Comparison of ENCODE assay signal across 12 cellular contexts in genomic region chr3:37712918-37713819, GRCh38.
DNase-seq lines count a peak whose midpoint lies in the region; ATAC-seq and TF ChIP-seq lines count a peak whose summit lies in the region.
"Had no signal": no experiment of that assay in that cellular context is flagged by ENCODE, and none has a peak within 500 bp of the region (broad histone marks: within the 10 kb centered on the region; RNA-seq: fewer than 3 reads in every experiment).

No MANE protein-coding gene starts in this region.

- no peaks in the 10 kb centered on the region for H3K36me3 ChIP-seq in neuronal stem cell (replicated peaks in 1 of 2; ENCODE audit: control insufficient read depth in 2 of 2, insufficient read depth in 2 of 2, low read length in 2 of 2)
- no peaks in the 10 kb centered on the region for H3K36me3 ChIP-seq in testis (ENCODE audit: low read depth, missing control alignments)
- H3K36me3 ChIP-seq in naive thymus-derived CD4-positive, alpha-beta T cell (ENCODE audit: control insufficient read depth in 2 of 3, insufficient read depth in 3 of 3, low read length in 3 of 3), result no peaks in the 10 kb centered on the region
- H3K36me3 ChIP-seq: SJCRH30 had no signal

- no peak overlapping the region for H2BK120ac ChIP-seq in neuronal stem cell (ENCODE audit: low read depth, low read length)

- no peak for TF ChIP-seq POLR2A in testis (IDR thresholded peaks at IDR 0.05)

- H2AFZ ChIP-seq in neuronal stem cell (ENCODE audit: low read length), result peak overlapping the region; percentile 67

- H2BK12ac ChIP-seq in neuronal stem cell (ENCODE audit: low read length), result no peak overlapping the region

- no CpG with 5 or more reads among the region's 11 CpGs for WGBS in neuronal stem cell (ENCODE audit: extremely low coverage in 2 of 2, insufficient read length in 2 of 2, insufficient replicate concordance in 1 of 2), 2 donors
- WGBS in testis, 2 donors, result 51 to 68% methylated on average over 9 to 11 of the region's 11 CpGs

- ATAC-seq in naive thymus-derived CD4-positive, alpha-beta T cell, result no peak

- H3K36me3 Mint-ChIP-seq in naive thymus-derived CD4-positive, alpha-beta T cell, result no peaks in the 10 kb centered on the region
- no peaks in the 10 kb centered on the region for H3K36me3 Mint-ChIP-seq in activated T-helper 2 cell treated with anti-CD3 and anti-CD28 coated beads, Interferon-gamma antibody, Interleukin-2, Interleukin-4, amounts not matched to agents 10 μg/mL and 5 μg/mL and 100 μg/mL, durations not matched to agents 14 hours and 24 hours and 36 hours (ENCODE audit: low read depth)

- H3K14ac ChIP-seq in neuronal stem cell (ENCODE audit: low read length), result no peak overlapping the region

- H3K27me3 ChIP-seq in neuronal stem cell (ENCODE audit: control insufficient read depth in 3 of 3, insufficient read depth in 3 of 3, low read depth in 1 of 3, low read length in 3 of 3) (no peaks in the 10 kb centered on the region), testis (no peaks in the 10 kb centered on the region)
- H3K27me3 ChIP-seq in naive thymus-derived CD4-positive, alpha-beta T cell (ENCODE audit: control insufficient read depth in 2 of 2, insufficient read depth in 2 of 2, low read length in 2 of 2), result no peaks in the 10 kb centered on the region
- H3K27me3 ChIP-seq: SJCRH30 had no signal

- H2AK5ac ChIP-seq in neuronal stem cell (ENCODE audit: low read depth, low read length), result no peak overlapping the region

- H3K4me1 ChIP-seq in neuronal stem cell (ENCODE audit: control insufficient read depth in 2 of 2, insufficient read depth in 1 of 2, low read depth in 1 of 2, low read length in 2 of 2), result peaks cover 13 to 20% of the 10 kb centered on the region in 2 donors
- peaks cover 50% of the 10 kb centered on the region for H3K4me1 ChIP-seq in testis
- no peaks in the 10 kb centered on the region for H3K4me1 ChIP-seq in naive thymus-derived CD4-positive, alpha-beta T cell (ENCODE audit: control insufficient read depth in 2 of 2, insufficient read depth in 2 of 2, low read length in 2 of 2)
- H3K4me1 ChIP-seq: SJCRH30 had no signal

- peak overlapping the region; percentile 15 for H3K18ac ChIP-seq in neuronal stem cell (ENCODE audit: low read length)

- no peaks in the 10 kb centered on the region for H3K79me1 ChIP-seq in neuronal stem cell (ENCODE audit: low read depth, low read length)

- H3K9me3 Mint-ChIP-seq in naive thymus-derived CD4-positive, alpha-beta T cell, result peaks cover 0 to 4% (median 0%) of the 10 kb centered on the region in 11 donors
- no peaks in the 10 kb centered on the region for H3K9me3 Mint-ChIP-seq in activated T-helper 2 cell treated with anti-CD3 and anti-CD28 coated beads, Interferon-gamma antibody, Interleukin-2, Interleukin-4, amounts not matched to agents 10 μg/mL and 5 μg/mL and 100 μg/mL, durations not matched to agents 14 hours and 24 hours and 36 hours

- DNase-seq in COLO829 (ENCODE audit: low spot score) (peak; percentile 61), RPMI7951 (ENCODE audit: low read depth) (peak; percentile 68), fibroblast of peridontal ligament (ENCODE audit: extremely low read depth) (peak; percentile 22), neuronal stem cell (ENCODE audit: low spot score) (peak; percentile 21), testis (no peak), GM20000 (ENCODE audit: low spot score) (no peak)
- no peak for DNase-seq in naive thymus-derived CD4-positive, alpha-beta T cell
- no peak for DNase-seq in activated T-helper 2 cell treated with anti-CD3 and anti-CD28 coated beads, Interferon-gamma antibody, Interleukin-2, Interleukin-4, amounts not matched to agents 10 μg/mL and 5 μg/mL and 100 μg/mL, durations not matched to agents 14 hours and 24 hours and 36 hours (ENCODE audit: low spot score)
- DNase-seq: activated CD4-positive, alpha-beta T cell treated with anti-CD3 and anti-CD28 coated beads, Interleukin-2, amount 50 U/mL, for 48 hours; NCI-H1417 treated with DMSO at 0.1 percent for 48 hours had no signal

- H2BK5ac ChIP-seq in neuronal stem cell (ENCODE audit: low read length), result no peak overlapping the region

- H3K4me3 Mint-ChIP-seq in naive thymus-derived CD4-positive, alpha-beta T cell, result no peak overlapping the region
- no peak overlapping the region for H3K4me3 Mint-ChIP-seq in activated T-helper 2 cell treated with anti-CD3 and anti-CD28 coated beads, Interferon-gamma antibody, Interleukin-2, Interleukin-4, amounts not matched to agents 10 μg/mL and 5 μg/mL and 100 μg/mL, durations not matched to agents 14 hours and 24 hours and 36 hours (ENCODE audit: low read depth)
- H3K4me3 Mint-ChIP-seq: B cell had no signal

- H3K9me3 ChIP-seq in neuronal stem cell (replicated peaks in 1 of 2; ENCODE audit: control insufficient read depth in 2 of 2, insufficient read depth in 1 of 2, low read depth in 1 of 2, low read length in 2 of 2) (peaks cover 0 to 2% of the 10 kb centered on the region in 2 donors), testis (no peaks in the 10 kb centered on the region)
- no peaks in the 10 kb centered on the region for H3K9me3 ChIP-seq in naive thymus-derived CD4-positive, alpha-beta T cell (ENCODE audit: control insufficient read depth in 2 of 3, low read length in 3 of 3)
- H3K9me3 ChIP-seq: SJCRH30 had no signal

- no peak overlapping the region for H4K91ac ChIP-seq in neuronal stem cell (ENCODE audit: low read depth, low read length, poor library complexity)

- no peak overlapping the region for H2BK15ac ChIP-seq in neuronal stem cell (ENCODE audit: low read length)

- TF ChIP-seq CTCF in testis (IDR thresholded peaks at IDR 0.05) (no peak), GM20000 (IDR thresholded peaks at IDR 0.05; ENCODE audit: extremely low read depth, missing control alignments) (no peak)

- no peak overlapping the region for H3K4ac ChIP-seq in neuronal stem cell (ENCODE audit: low read length)

- CTCF ChIA-PET in naive thymus-derived CD4-positive, alpha-beta T cell (lab: Charles Lee), result no interaction called here

- H3K27ac ChIP-seq in neuronal stem cell (replicated peaks; ENCODE audit: low read length), result peak overlapping the region; percentile 8
- peak overlapping the region in 1 of 2 donors; percentile 63 for H3K27ac ChIP-seq in testis
- no peak overlapping the region for H3K27ac ChIP-seq in naive thymus-derived CD4-positive, alpha-beta T cell (ENCODE audit: low read depth, low read length)
- H3K27ac ChIP-seq: SJCRH30 had no signal

- H3K27ac Mint-ChIP-seq in naive thymus-derived CD4-positive, alpha-beta T cell, result no peak overlapping the region
- no peak overlapping the region for H3K27ac Mint-ChIP-seq in activated T-helper 2 cell treated with anti-CD3 and anti-CD28 coated beads, Interferon-gamma antibody, Interleukin-2, Interleukin-4, amounts not matched to agents 10 μg/mL and 5 μg/mL and 100 μg/mL, durations not matched to agents 14 hours and 24 hours and 36 hours
- H3K27ac Mint-ChIP-seq: B cell had no signal

- H3K4me3 ChIP-seq in neuronal stem cell (ENCODE audit: low read length in 2 of 2), result no peak overlapping the region
- H3K4me3 ChIP-seq in testis, result no peak overlapping the region
- H3K4me3 ChIP-seq in naive thymus-derived CD4-positive, alpha-beta T cell (ENCODE audit: low read length), result no peak overlapping the region
- H3K4me3 ChIP-seq: SJCRH30 had no signal

- H3K4me1 Mint-ChIP-seq in naive thymus-derived CD4-positive, alpha-beta T cell, result peaks cover 0 to 5% (median 4%) of the 10 kb centered on the region in 7 donors
- peaks cover 5% of the 10 kb centered on the region for H3K4me1 Mint-ChIP-seq in activated T-helper 2 cell treated with anti-CD3 and anti-CD28 coated beads, Interferon-gamma antibody, Interleukin-2, Interleukin-4, amounts not matched to agents 10 μg/mL and 5 μg/mL and 100 μg/mL, durations not matched to agents 14 hours and 24 hours and 36 hours (ENCODE audit: low read depth)
- H3K4me1 Mint-ChIP-seq: B cell had no signal

- H3K23ac ChIP-seq in neuronal stem cell (ENCODE audit: low read depth, low read length, poor library complexity), result no peak overlapping the region

- peaks cover 5 to 16% (median 6%) of the 10 kb centered on the region in 5 donors for H3K27me3 Mint-ChIP-seq in naive thymus-derived CD4-positive, alpha-beta T cell
- peaks cover 15% of the 10 kb centered on the region for H3K27me3 Mint-ChIP-seq in activated T-helper 2 cell treated with anti-CD3 and anti-CD28 coated beads, Interferon-gamma antibody, Interleukin-2, Interleukin-4, amounts not matched to agents 10 μg/mL and 5 μg/mL and 100 μg/mL, durations not matched to agents 14 hours and 24 hours and 36 hours (ENCODE audit: low read depth)

- intact Hi-C loops in testis (cut with DNase I; ENCODE audit: low total_unique reads), result no loop called here
- intact Hi-C loops in naive thymus-derived CD4-positive, alpha-beta T cell (cut with micrococcal nuclease), result no loop called here
- intact Hi-C loops in activated T-helper 2 cell treated with anti-CD3 and anti-CD28 coated beads, Interferon-gamma antibody, Interleukin-2, Interleukin-4, amounts not matched to agents 10 μg/mL and 5 μg/mL and 100 μg/mL, durations not matched to agents 14 hours and 24 hours and 36 hours (cut with micrococcal nuclease), result no loop called here

- POLR2A ChIA-PET in naive thymus-derived CD4-positive, alpha-beta T cell (lab: Charles Lee), result no interaction called here

- no peak overlapping the region for H3K4me2 ChIP-seq in neuronal stem cell (ENCODE audit: insufficient read depth, low read length, poor library complexity, severe bottlenecking)

- H3K9ac ChIP-seq in neuronal stem cell (ENCODE audit: low read depth, low read length, poor library complexity), result no peak overlapping the region

- H4K8ac ChIP-seq in neuronal stem cell (ENCODE audit: low read depth, low read length), result no peak overlapping the region

Comparison
In these comparisons a context has a peak if more than half of its experiments do, and no peak if none do; other contexts are left out.
1. DNase-seq: peak in COLO829 (single experiment), RPMI7951 (single experiment), fibroblast of peridontal ligament (single experiment) and neuronal stem cell (single experiment); none in testis (single experiment), GM20000 (single experiment), naive thymus-derived CD4-positive, alpha-beta T cell (0 of 9) and activated T-helper 2 cell treated with anti-CD3 and anti-CD28 coated beads, Interferon-gamma antibody, Interleukin-2, Interleukin-4, amounts not matched to agents 10 μg/mL and 5 μg/mL and 100 μg/mL, durations not matched to agents 14 hours and 24 hours and 36 hours (single experiment).